ENCODE assay signal across 8 cellular contexts in the genomic region with DNA sequence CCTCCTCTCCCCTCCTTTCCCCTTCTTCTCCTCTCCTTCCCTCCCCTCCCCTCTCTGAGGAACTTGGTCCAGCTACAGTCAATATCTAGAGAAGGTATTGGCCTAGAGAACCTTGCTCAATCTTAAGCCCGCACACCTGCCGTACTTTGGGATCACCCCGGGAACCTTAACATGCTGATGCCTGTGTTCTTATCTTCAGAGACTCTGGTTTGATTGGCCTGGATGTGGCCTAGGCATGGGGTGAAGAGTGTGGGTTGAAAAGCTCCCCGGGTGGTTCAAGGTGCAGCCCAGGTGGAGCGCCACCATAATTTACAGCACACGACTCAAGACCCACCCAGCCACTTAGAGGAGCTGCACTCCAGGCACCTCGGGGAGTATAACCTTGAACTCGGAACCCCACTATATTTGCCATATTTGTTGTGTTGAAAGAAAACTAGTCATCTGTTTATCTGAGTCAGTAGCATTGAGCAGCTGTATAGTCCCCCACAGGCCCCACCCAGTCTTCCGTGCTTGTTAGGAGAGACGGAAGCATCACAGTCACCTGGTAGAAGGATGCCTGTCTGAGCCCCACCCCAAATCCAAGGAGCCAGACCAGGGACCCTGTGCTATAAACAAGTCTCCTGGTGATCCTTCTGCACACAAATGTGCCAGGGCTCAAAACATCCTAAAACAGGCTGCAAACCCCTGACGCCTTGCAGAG. TPM values are rescaled to one million over a fixed set of nuclear protein-coding genes. Genes with fewer than 3 reads are reported as not detected.
DNase-seq lines count a peak whose midpoint lies in the region; ATAC-seq and TF ChIP-seq lines count a peak whose summit lies in the region.

No MANE protein-coding gene starts in this region.

- H3K27me3 ChIP-seq in prostate gland (replicated peaks; ENCODE audit: insufficient read depth): no peaks in the 10 kb centered on the region

- H3K27ac Mint-ChIP-seq in activated naive CD4-positive, alpha-beta T cell treated with anti-CD3 and anti-CD28 coated beads for 36 hours: peak overlapping the region; percentile 97

- H3K4me3 Mint-ChIP-seq in activated naive CD4-positive, alpha-beta T cell treated with anti-CD3 and anti-CD28 coated beads for 36 hours: peak overlapping the region; percentile 70

- no peaks in the 10 kb centered on the region for H3K9me3 ChIP-seq in prostate gland

- H3K4me1 ChIP-seq in prostate gland (replicated peaks): peaks cover 7% of the 10 kb centered on the region

- peaks cover 15% of the 10 kb centered on the region for H3K36me3 Mint-ChIP-seq in activated naive CD4-positive, alpha-beta T cell treated with anti-CD3 and anti-CD28 coated beads for 36 hours (ENCODE audit: low read depth)

- ATAC-seq in HG03175 (IDR thresholded peaks at IDR 0.05; ENCODE audit: unreplicated experiment) (no peak), HG03095 (IDR thresholded peaks at IDR 0.05; ENCODE audit: unreplicated experiment) (no peak)

- H3K4me3 ChIP-seq in prostate gland: no peak overlapping the region

- CTCF ChIA-PET in activated naive CD4-positive, alpha-beta T cell treated with anti-CD3 and anti-CD28 coated beads for 36 hours (lab: Charles Lee): interaction anchor here (0.6 to 6.0 kb wide), 11 partner anchors 8 to 135 kb away, joined by 3 to 69 read pairs (median 7); a partner anchor contains a TSS

- H3K27me3 Mint-ChIP-seq in activated naive CD4-positive, alpha-beta T cell treated with anti-CD3 and anti-CD28 coated beads for 36 hours (ENCODE audit: low read depth): no peaks in the 10 kb centered on the region

- no peaks in the 10 kb centered on the region for H3K36me3 ChIP-seq in prostate gland

- TF ChIP-seq POLR2A in prostate gland (IDR thresholded peaks at IDR 0.05): no peak

- H3K4me1 Mint-ChIP-seq in activated naive CD4-positive, alpha-beta T cell treated with anti-CD3 and anti-CD28 coated beads for 36 hours (ENCODE audit: low read depth): peaks cover 88% of the 10 kb centered on the region

- TF ChIP-seq CTCF in prostate gland (IDR thresholded peaks at IDR 0.05): no peak

- peak overlapping the region; percentile 49 to 56 for H3K27ac ChIP-seq in prostate gland

- WGBS in prostate gland: 79% methylated on average over 11 of the region's 11 CpGs

- H3K9me3 Mint-ChIP-seq in activated naive CD4-positive, alpha-beta T cell treated with anti-CD3 and anti-CD28 coated beads for 36 hours: peaks cover 2% of the 10 kb centered on the region

- intact Hi-C loops in activated naive CD4-positive, alpha-beta T cell treated with anti-CD3 and anti-CD28 coated beads for 36 hours (cut with micrococcal nuclease): loop anchor here (1.0 kb wide), 1 partner anchor 35 kb away; a partner anchor contains a TSS
- intact Hi-C loops in prostate gland (cut with DNase I): loop anchor here (2.0 kb wide), 1 partner anchor 25 kb away; no protein-coding TSS in a partner anchor

- DNase-seq in COLO668 (lab: John Stamatoyannopoulos, UW; ENCODE audit: unreplicated experiment) (peak; percentile 46), SW480 (ENCODE audit: low spot score) (peak; percentile 49), prostate gland (ENCODE audit: low spot score) (no peak), inferior parietal cortex (ENCODE audit: extremely low spot score) (no peak), AML-193 (lab: John Stamatoyannopoulos, UW) (no peak)
- peak; percentile 91 for DNase-seq in activated naive CD4-positive, alpha-beta T cell treated with anti-CD3 and anti-CD28 coated beads for 36 hours

RNA-seq across cellular contexts. Expression of a gene that starts 14.4 kb away (rescaled TPM):
- total RNA-seq in activated naive CD4-positive, alpha-beta T cell treated with anti-CD3 and anti-CD28 coated beads for 36 hours: 100 to 1,000 TPM; 289 to 295 TPM
- total RNA-seq in prostate gland: 10 to 100 TPM; 19.9 to 37.6 TPM

RNA-seq across cellular contexts. Expression of a gene that starts 35.2 kb away (rescaled TPM):
- 10 to 100 TPM; 80.6 to 85.0 TPM for total RNA-seq in activated naive CD4-positive, alpha-beta T cell treated with anti-CD3 and anti-CD28 coated beads for 36 hours
- 1 to 10 TPM; 3.1 to 6.9 TPM for total RNA-seq in prostate gland

RNA-seq across cellular contexts. Expression of a gene that starts 48.7 kb away (rescaled TPM):
- total RNA-seq in activated naive CD4-positive, alpha-beta T cell treated with anti-CD3 and anti-CD28 coated beads for 36 hours: 10 to 100 TPM; 62.1 to 63.5 TPM
- 10 to 100 TPM; 30.0 to 36.3 TPM for total RNA-seq in prostate gland

Comparison
In these comparisons a context has a peak if more than half of its experiments do, and no peak if none do; other contexts are left out.
1. DNase-seq: peak in COLO668 (single experiment), SW480 (single experiment) and activated naive CD4-positive, alpha-beta T cell treated with anti-CD3 and anti-CD28 coated beads for 36 hours (single experiment); none in prostate gland (single experiment), inferior parietal cortex (single experiment) and AML-193 (0 of 2).
2. RNA of a gene that starts 14.4 kb away (total RNA-seq): 289 to 295 TPM in activated naive CD4-positive, alpha-beta T cell treated with anti-CD3 and anti-CD28 coated beads for 36 hours; 19.9 to 37.6 TPM in prostate gland; every median in the first group is over 4 times any median in the second.
3. RNA of a gene that starts 35.2 kb away (total RNA-seq): 80.6 to 85.0 TPM in activated naive CD4-positive, alpha-beta T cell treated with anti-CD3 and anti-CD28 coated beads for 36 hours; 3.1 to 6.9 TPM in prostate gland; every median in the first group is over 10 times any median in the second.